In the genomic region with DNA sequence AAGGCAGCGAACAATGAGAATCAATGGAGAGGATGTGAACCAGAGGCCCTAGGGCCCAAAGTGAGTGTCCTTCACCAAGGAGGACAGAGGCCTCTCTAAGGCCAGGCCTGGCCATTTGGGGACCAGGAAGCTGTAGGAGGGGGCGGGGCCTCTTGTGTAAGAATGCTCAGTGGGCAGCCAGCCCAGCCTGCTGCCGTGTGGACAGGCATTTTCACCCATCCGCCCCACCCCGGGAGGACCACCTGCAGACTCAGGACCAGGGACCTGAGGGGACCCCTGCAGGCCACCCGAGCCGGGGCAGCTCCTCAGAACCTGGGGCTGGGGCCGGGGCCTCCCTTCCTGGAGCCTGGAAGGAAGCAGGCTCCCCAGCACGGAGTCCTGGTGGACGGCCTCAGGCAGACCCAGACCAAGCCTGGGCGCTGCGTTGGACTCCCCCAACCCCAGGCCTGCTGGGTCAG, we compare ENCODE assay signal across 9 cellular contexts. TPM values are rescaled to one million over a fixed set of nuclear protein-coding genes. Genes with fewer than 3 reads are reported as not detected.
A peak's percentile ranks its signal among the peaks of the same experiment; 100 is the strongest.
DNase-seq lines count a peak whose midpoint lies in the region; ATAC-seq and TF ChIP-seq lines count a peak whose summit lies in the region.
"Had no signal": no experiment of that assay in that cellular context is flagged by ENCODE, and none has a peak within 500 bp of the region (broad histone marks: within the 10 kb centered on the region; RNA-seq: fewer than 3 reads in every experiment).

No MANE protein-coding gene starts in this region.

- 0 out of 2 replicates have a peak, but pooled peaks cover 4% of the 10 kb centered on the region for H4K20me1 ChIP-seq in SK-N-SH (ENCODE audit: insufficient read depth)

- TF ChIP-seq RAD21 in SK-N-SH (IDR thresholded peaks at IDR 0.05; ENCODE audit: low read length), result no peak

- H3K4me1 ChIP-seq in SK-N-SH (ENCODE audit: control insufficient read depth in 1 of 2, insufficient read depth in 2 of 2, low read depth in 1 of 2, low read length in 1 of 2), result peaks cover 0 to 30% of the 10 kb centered on the region in 2 experiments; a peak in 2 of 4 replicates
- peaks cover 1 to 27% of the 10 kb centered on the region in 2 donors for H3K4me1 ChIP-seq in adrenal gland (replicated peaks in 1 of 2)

- TF ChIP-seq EP300 in SK-N-SH (IDR thresholded peaks at IDR 0.05; ENCODE audit: borderline replicate concordance in 1 of 2, low read depth in 1 of 2, low read length in 1 of 2), result no peak

- no peaks in the 10 kb centered on the region for H3K36me3 Mint-ChIP-seq in immature natural killer cell

- H3K9me3 Mint-ChIP-seq in immature natural killer cell, result no peaks in the 10 kb centered on the region

- peak overlapping the region in 1 of 2 experiments; percentile 47; a peak in 1 of 4 replicates for H3K27ac ChIP-seq in SK-N-SH (ENCODE audit: low read depth in 2 of 2, low read length in 1 of 2)
- peak overlapping the region in 1 of 5 donors; percentile 20 for H3K27ac ChIP-seq in adrenal gland
- peak overlapping the region; percentile 58 for H3K27ac ChIP-seq in substantia nigra (ENCODE audit: low read depth, low read length, poor library complexity, severe bottlenecking)

- H3F3A ChIP-seq in SK-N-SH (replicated peaks; ENCODE audit: insufficient read depth), result no peaks in the 10 kb centered on the region

- WGBS in SK-N-SH (ENCODE audit: low lambda C conversion rate), result 100% methylated on average over 1 of the region's 12 CpGs
- 59 to 75% (median 66%) methylated on average over 4 to 12 of the region's 12 CpGs for WGBS in adrenal gland, 4 donors

- no peak for TF ChIP-seq POLR2A in adrenal gland (IDR thresholded peaks at IDR 0.05)

- peak overlapping the region in 2 of 6 donors; percentile 24 to 75 for H3K27ac Mint-ChIP-seq in immature natural killer cell

- H3K36me3 ChIP-seq in SK-N-SH (replicated peaks in 1 of 2; ENCODE audit: control insufficient read depth in 1 of 2, insufficient read depth in 2 of 2, low read length in 1 of 2) (peaks cover 0 to 5% of the 10 kb centered on the region in 2 experiments), adrenal gland (replicated peaks in 1 of 2) (no peaks in the 10 kb centered on the region)

- H3K4me2 ChIP-seq in SK-N-SH, result no peak overlapping the region

- H3K27me3 Mint-ChIP-seq in immature natural killer cell (ENCODE audit: low read depth in 3 of 3), result peaks cover 7 to 17% (median 16%) of the 10 kb centered on the region in 3 donors

- no peak overlapping the region for H2AFZ ChIP-seq in SK-N-SH (ENCODE audit: low read depth)

- peak; percentile 51 for ATAC-seq in SK-N-SH treated with all-trans-retinoic acid at 6 μM for 48 hours

- CTCF ChIA-PET in SK-N-SH (lab: Yijun Ruan, JAX), result interaction anchor here (1.2 kb wide), 2 partner anchors 10 to 37 kb away, joined by 3 to 5 read pairs; no protein-coding TSS in a partner anchor

- H3K4me1 Mint-ChIP-seq in immature natural killer cell, result peaks cover 21 to 31% of the 10 kb centered on the region in 2 donors

- no peak overlapping the region for H3K9ac ChIP-seq in SK-N-SH

- H3K79me2 ChIP-seq in SK-N-SH (ENCODE audit: insufficient read depth), result peaks cover 30% of the 10 kb centered on the region

- TF ChIP-seq CTCF in SK-N-SH (IDR thresholded peaks at IDR 0.05) (no peak), adrenal gland (IDR thresholded peaks at IDR 0.05) (no peak)

- POLR2A ChIA-PET in SK-N-SH (lab: Yijun Ruan, JAX), result no interaction called here

- H3K27me3 ChIP-seq in SK-N-SH (ENCODE audit: insufficient read depth) (no peaks in the 10 kb centered on the region), adrenal gland (no peaks in the 10 kb centered on the region)

- intact Hi-C loops in adrenal gland (cut with DNase I), result no loop called here

- peak overlapping the region in 4 of 5 donors; percentile 23 to 69 (median 43) for H3K4me3 Mint-ChIP-seq in immature natural killer cell

- H3K4me3 ChIP-seq in SK-N-SH (ENCODE audit: low read depth in 2 of 2, low read length in 1 of 2) (no peak overlapping the region), adrenal gland (no peak overlapping the region)

- H3K9me3 ChIP-seq in SK-N-SH (no peaks in the 10 kb centered on the region), adrenal gland (replicated peaks in 1 of 3) (no peaks in the 10 kb centered on the region)

- DNase-seq in SK-N-SH (no peak), adrenal gland (peak; percentile 53 to 84 (median 75)), immature natural killer cell (no peak), substantia nigra (lab: John Stamatoyannopoulos, UW) (peak in 19 of 49 donors; percentile 23 to 89 (median 42)), SKM-1 treated with dmso at 0.1 percent for 144 hours (lab: John Stamatoyannopoulos, UW; ENCODE audit: unreplicated experiment) (no peak), DMS153 (lab: John Stamatoyannopoulos, UW) (no peak), NAMALWA (ENCODE audit: low spot score) (no peak)
- DNase-seq: NK-92 treated with Interleukin-12 subunit alpha and Interleukin-12 subunit beta, amount 100 ng/mL, for 24 hours had no signal

- no peaks in the 10 kb centered on the region for H3K9me2 ChIP-seq in SK-N-SH

TF ChIP-seq in SK-N-SH treated with all-trans-retinoic acid at 6 μM for 48 hours, 23 proteins besides CTCF, POLR2A, EP300 and RAD21:
- no peak for TF ChIP-seq ARNTL (CRISPR knock-in tag; IDR thresholded peaks at IDR 0.05; ENCODE audit: borderline replicate concordance, low read depth)
- TF ChIP-seq OSR1 (CRISPR knock-in tag; IDR thresholded peaks at IDR 0.05), result no peak
- TF ChIP-seq ESRRG (CRISPR knock-in tag; IDR thresholded peaks at IDR 0.05), result no peak

TF ChIP-seq in SK-N-SH, 30 proteins besides CTCF, POLR2A, EP300 and RAD21 (continues in another document):
- TF ChIP-seq, protein P1, sequence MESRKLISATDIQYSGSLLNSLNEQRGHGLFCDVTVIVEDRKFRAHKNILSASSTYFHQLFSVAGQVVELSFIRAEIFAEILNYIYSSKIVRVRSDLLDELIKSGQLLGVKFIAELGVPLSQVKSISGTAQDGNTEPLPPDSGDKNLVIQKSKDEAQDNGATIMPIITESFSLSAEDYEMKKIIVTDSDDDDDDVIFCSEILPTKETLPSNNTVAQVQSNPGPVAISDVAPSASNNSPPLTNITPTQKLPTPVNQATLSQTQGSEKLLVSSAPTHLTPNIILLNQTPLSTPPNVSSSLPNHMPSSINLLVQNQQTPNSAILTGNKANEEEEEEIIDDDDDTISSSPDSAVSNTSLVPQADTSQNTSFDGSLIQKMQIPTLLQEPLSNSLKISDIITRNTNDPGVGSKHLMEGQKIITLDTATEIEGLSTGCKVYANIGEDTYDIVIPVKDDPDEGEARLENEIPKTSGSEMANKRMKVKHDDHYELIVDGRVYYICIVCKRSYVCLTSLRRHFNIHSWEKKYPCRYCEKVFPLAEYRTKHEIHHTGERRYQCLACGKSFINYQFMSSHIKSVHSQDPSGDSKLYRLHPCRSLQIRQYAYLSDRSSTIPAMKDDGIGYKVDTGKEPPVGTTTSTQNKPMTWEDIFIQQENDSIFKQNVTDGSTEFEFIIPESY (IDR thresholded peaks at IDR 0.05; ENCODE audit: borderline replicate concordance, low read depth), result no peak
- no peak for TF ChIP-seq JUND (IDR thresholded peaks at IDR 0.05)
- TF ChIP-seq, protein P2, sequence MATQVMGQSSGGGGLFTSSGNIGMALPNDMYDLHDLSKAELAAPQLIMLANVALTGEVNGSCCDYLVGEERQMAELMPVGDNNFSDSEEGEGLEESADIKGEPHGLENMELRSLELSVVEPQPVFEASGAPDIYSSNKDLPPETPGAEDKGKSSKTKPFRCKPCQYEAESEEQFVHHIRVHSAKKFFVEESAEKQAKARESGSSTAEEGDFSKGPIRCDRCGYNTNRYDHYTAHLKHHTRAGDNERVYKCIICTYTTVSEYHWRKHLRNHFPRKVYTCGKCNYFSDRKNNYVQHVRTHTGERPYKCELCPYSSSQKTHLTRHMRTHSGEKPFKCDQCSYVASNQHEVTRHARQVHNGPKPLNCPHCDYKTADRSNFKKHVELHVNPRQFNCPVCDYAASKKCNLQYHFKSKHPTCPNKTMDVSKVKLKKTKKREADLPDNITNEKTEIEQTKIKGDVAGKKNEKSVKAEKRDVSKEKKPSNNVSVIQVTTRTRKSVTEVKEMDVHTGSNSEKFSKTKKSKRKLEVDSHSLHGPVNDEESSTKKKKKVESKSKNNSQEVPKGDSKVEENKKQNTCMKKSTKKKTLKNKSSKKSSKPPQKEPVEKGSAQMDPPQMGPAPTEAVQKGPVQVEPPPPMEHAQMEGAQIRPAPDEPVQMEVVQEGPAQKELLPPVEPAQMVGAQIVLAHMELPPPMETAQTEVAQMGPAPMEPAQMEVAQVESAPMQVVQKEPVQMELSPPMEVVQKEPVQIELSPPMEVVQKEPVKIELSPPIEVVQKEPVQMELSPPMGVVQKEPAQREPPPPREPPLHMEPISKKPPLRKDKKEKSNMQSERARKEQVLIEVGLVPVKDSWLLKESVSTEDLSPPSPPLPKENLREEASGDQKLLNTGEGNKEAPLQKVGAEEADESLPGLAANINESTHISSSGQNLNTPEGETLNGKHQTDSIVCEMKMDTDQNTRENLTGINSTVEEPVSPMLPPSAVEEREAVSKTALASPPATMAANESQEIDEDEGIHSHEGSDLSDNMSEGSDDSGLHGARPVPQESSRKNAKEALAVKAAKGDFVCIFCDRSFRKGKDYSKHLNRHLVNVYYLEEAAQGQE (IDR thresholded peaks at IDR 0.05; ENCODE audit: low read depth, low read length), result no peak
- no peak for TF ChIP-seq RCOR1 (IDR thresholded peaks at IDR 0.05; ENCODE audit: low read length)
- no peak for TF ChIP-seq RFX5 (IDR thresholded peaks at IDR 0.05; ENCODE audit: low read length)
- TF ChIP-seq SIN3A (IDR thresholded peaks at IDR 0.05; ENCODE audit: borderline replicate concordance, low read depth, low read length), result no peak

RNA-seq across cellular contexts. Expression of a gene that starts 1.7 kb away (rescaled TPM):
- polyA plus RNA-seq in SK-N-SH (2012; rRNA removed) (36.7 and 50.6 TPM in 2 replicates), adrenal gland (10 to 100 TPM in 2 of 3 donors, 1 to 10 TPM in 1; 3.0 to 79.0 (median 48.9) TPM), immature natural killer cell (10 to 100 TPM; 33.2 to 63.5 (median 35.3) TPM)
- 16.1 and 28.8 TPM in 2 replicates for polyA plus RNA-seq in SK-N-SH (2012; cell fraction: cytosol; rRNA removed)
- 246 and 320 TPM in 2 replicates for polyA plus RNA-seq in SK-N-SH (2012; cell fraction: nucleus; rRNA removed)
- total RNA-seq in adrenal gland, result 10 to 100 TPM; 13.5 to 46.8 (median 28.9) TPM

RNA-seq across cellular contexts. Expression of a gene that starts 13.5 kb away (rescaled TPM):
- polyA plus RNA-seq in SK-N-SH (2012; rRNA removed) (1.3 and 2.4 TPM in 2 replicates), adrenal gland (1 to 10 TPM in 2 of 3 donors, under 1 TPM in 1; 0.22 to 4.1 (median 2.0) TPM), immature natural killer cell (under 1 TPM in 1 of 3 donors, not detected in 2; 0.07 TPM)
- 1.5 and 2.4 TPM in 2 replicates for polyA plus RNA-seq in SK-N-SH (2012; cell fraction: cytosol; rRNA removed)
- 7.8 and 11.2 TPM in 2 replicates for polyA plus RNA-seq in SK-N-SH (2012; cell fraction: nucleus; rRNA removed)
- total RNA-seq in adrenal gland, result 1 to 10 TPM in 2 of 8 donors, under 1 TPM in 6; 0.26 to 2.6 (median 0.61) TPM

RNA-seq across cellular contexts. Expression of a gene that starts 16.8 kb away (rescaled TPM):
- polyA plus RNA-seq in SK-N-SH (2012; rRNA removed) (23.3 and 26.7 TPM in 2 replicates), adrenal gland (10 to 100 TPM in 2 of 3 donors, 1 to 10 TPM in 1; 1.9 to 89.0 (median 73.5) TPM), immature natural killer cell (1 to 10 TPM; 2.6 to 5.7 (median 3.6) TPM)
- 6.7 and 11.5 TPM in 2 replicates for polyA plus RNA-seq in SK-N-SH (2012; cell fraction: cytosol; rRNA removed)
- 121 and 176 TPM in 2 replicates for polyA plus RNA-seq in SK-N-SH (2012; cell fraction: nucleus; rRNA removed)
- 10 to 100 TPM; 28.2 to 52.0 (median 33.9) TPM for total RNA-seq in adrenal gland

Comparison
In these comparisons a context has a peak if more than half of its experiments do, and no peak if none do; other contexts are left out.
1. DNase-seq: peak in adrenal gland (7 of 7); none in SK-N-SH (single experiment), immature natural killer cell (0 of 3), SKM-1 treated with dmso at 0.1 percent for 144 hours (single experiment), DMS153 (single experiment) and NAMALWA (single experiment).